Comparison of ENCODE assay signal across 22 cellular contexts in genomic region chr3:38541800-38542199, GRCh38. TPM values are rescaled to one million over a fixed set of nuclear protein-coding genes. Genes with fewer than 3 reads are reported as not detected.
DNase-seq lines count a peak whose midpoint lies in the region; ATAC-seq and TF ChIP-seq lines count a peak whose summit lies in the region.
"Had no signal": no experiment of that assay in that cellular context is flagged by ENCODE, and none has a peak within 500 bp of the region (broad histone marks: within the 10 kb centered on the region; RNA-seq: fewer than 3 reads in every experiment).

No MANE protein-coding gene starts in this region.

- TF ChIP-seq CTCF in heart left ventricle (IDR thresholded peaks at IDR 0.05) (no peak), endodermal cell (conservative IDR thresholded peaks at IDR 0.05) (no peak)

- H3K36me3 ChIP-seq in heart left ventricle (no peaks in the 10 kb centered on the region), endodermal cell (ENCODE audit: control insufficient read depth, insufficient read depth, low read length) (no peaks in the 10 kb centered on the region)
- H3K36me3 ChIP-seq: adrenal gland, pancreas, thyroid gland, WERI-Rb-1 had no signal

- no peak overlapping the region for H3K9ac ChIP-seq in endodermal cell (ENCODE audit: extremely low read depth, low read length, poor library complexity, severe bottlenecking)

- no peak overlapping the region for H3K27ac Mint-ChIP-seq in activated T-cell treated with anti-CD3 and anti-CD28 coated beads, Interleukin-2, amount 50 U/mL, for 24 hours
- H3K27ac Mint-ChIP-seq in endodermal cell, result no peak overlapping the region
- H3K27ac Mint-ChIP-seq: activated CD8-positive, alpha-beta T cell treated with anti-CD3 and anti-CD28 coated beads, Interleukin-2, amount 10 ng/mL, durations not matched to agents 7 days and 5 days; stimulated activated effector memory CD8-positive, alpha-beta T cell treated with anti-CD3 and anti-CD28 coated beads, Interleukin-12 subunit alpha, Interleukin-12 subunit beta, amount 100 ng/mL, for 72 hours had no signal

- H3K9me3 ChIP-seq in heart left ventricle (no peaks in the 10 kb centered on the region), endodermal cell (ENCODE audit: control insufficient read depth, low read length) (no peaks in the 10 kb centered on the region)
- H3K9me3 ChIP-seq: adrenal gland, pancreas, thyroid gland had no signal

- no peak overlapping the region for H3K4me3 Mint-ChIP-seq in activated T-cell treated with anti-CD3 and anti-CD28 coated beads, Interleukin-2, amount 50 U/mL, for 24 hours
- no peak overlapping the region for H3K4me3 Mint-ChIP-seq in endodermal cell
- H3K4me3 Mint-ChIP-seq: activated CD8-positive, alpha-beta T cell treated with anti-CD3 and anti-CD28 coated beads, Interleukin-2, amount 10 ng/mL, durations not matched to agents 7 days and 5 days; stimulated activated effector memory CD8-positive, alpha-beta T cell treated with anti-CD3 and anti-CD28 coated beads, Interleukin-12 subunit alpha, Interleukin-12 subunit beta, amount 100 ng/mL, for 72 hours had no signal

- intact Hi-C loops in heart left ventricle (cut with DNase I), result loop anchor here in 5 of 10 donors (2.0 to 5.0 kb wide), 3 partner anchors 36 to 41 kb away; no protein-coding TSS in a partner anchor
- intact Hi-C loops in posterior vena cava (cut with DNase I), result no loop called here

- DNase-seq in LHCN-M2 (ENCODE audit: low read depth) (peak; percentile 98), RPMI7951 (ENCODE audit: low read depth) (peak; percentile 28), heart left ventricle (peak in 4 of 5 donors; percentile 46 to 88 (median 72)), posterior vena cava (ENCODE audit: low spot score) (peak; percentile 79), DMS79 treated with DMSO at 0.1 percent for 48 hours (lab: John Stamatoyannopoulos, UW) (no peak), endodermal cell (no peak)
- DNase-seq in activated T-cell treated with anti-CD3 and anti-CD28 coated beads, Interleukin-2, amount 50 U/mL, for 24 hours, result no peak
- DNase-seq: activated CD8-positive, alpha-beta T cell treated with anti-CD3 and anti-CD28 coated beads, Interleukin-2, amount 10 ng/mL, durations not matched to agents 7 days and 5 days; C1 segment of cervical spinal cord; caudate nucleus; effector memory CD4-positive, alpha-beta T cell; hippocampal formation; kidney glomerular epithelial cell; MM.1S; NCI-H2029; NCI-H526 treated with DMSO at 0.1 percent for 48 hours; pancreas; stimulated activated CD4-positive, alpha-beta T cell treated with anti-CD3 and anti-CD28 coated beads, Interleukin-12 subunit alpha, Interleukin-12 subunit beta, amount 100 ng/mL, for 4 hours; WERI-Rb-1 had no signal

- H3K27me3 ChIP-seq in heart left ventricle (no peaks in the 10 kb centered on the region), endodermal cell (ENCODE audit: control insufficient read depth, insufficient read depth, low read length, poor library complexity, severe bottlenecking) (no peaks in the 10 kb centered on the region)
- H3K27me3 ChIP-seq: adrenal gland, pancreas, thyroid gland had no signal

- no peak overlapping the region for H3K4me3 ChIP-seq in heart left ventricle
- no peak overlapping the region for H3K4me3 ChIP-seq in endodermal cell (ENCODE audit: low read length)
- H3K4me3 ChIP-seq: adrenal gland, pancreas, thyroid gland had no signal

- no peaks in the 10 kb centered on the region for H3K4me1 Mint-ChIP-seq in activated T-cell treated with anti-CD3 and anti-CD28 coated beads, Interleukin-2, amount 50 U/mL, for 24 hours (ENCODE audit: low read depth)
- peaks cover 3% of the 10 kb centered on the region for H3K4me1 Mint-ChIP-seq in endodermal cell
- H3K4me1 Mint-ChIP-seq: stimulated activated effector memory CD8-positive, alpha-beta T cell treated with anti-CD3 and anti-CD28 coated beads, Interleukin-12 subunit alpha, Interleukin-12 subunit beta, amount 100 ng/mL, for 72 hours had no signal

- peaks cover 0 to 83% (median 38%) of the 10 kb centered on the region in 12 donors for H3K4me1 ChIP-seq in heart left ventricle
- H3K4me1 ChIP-seq in endodermal cell (ENCODE audit: control insufficient read depth, insufficient read depth, low read length), result no peaks in the 10 kb centered on the region
- H3K4me1 ChIP-seq: adrenal gland, pancreas, thyroid gland had no signal

- no peaks in the 10 kb centered on the region for H3K9me3 Mint-ChIP-seq in activated T-cell treated with anti-CD3 and anti-CD28 coated beads, Interleukin-2, amount 50 U/mL, for 24 hours
- H3K9me3 Mint-ChIP-seq in endodermal cell, result peaks cover under 1% of the 10 kb centered on the region
- H3K9me3 Mint-ChIP-seq: stimulated activated effector memory CD8-positive, alpha-beta T cell treated with anti-CD3 and anti-CD28 coated beads, Interleukin-12 subunit alpha, Interleukin-12 subunit beta, amount 100 ng/mL, for 72 hours had no signal

- ATAC-seq in heart left ventricle, result peak; percentile 26 to 61 (median 52)
- ATAC-seq: activated CD8-positive, alpha-beta T cell treated with anti-CD3 and anti-CD28 coated beads, Interleukin-2, amount 10 ng/mL, durations not matched to agents 7 days and 5 days; pancreas; stimulated activated effector memory CD8-positive, alpha-beta T cell treated with anti-CD3 and anti-CD28 coated beads, Interleukin-12 subunit alpha, Interleukin-12 subunit beta, amount 100 ng/mL, for 72 hours had no signal

- no peaks in the 10 kb centered on the region for H3K27me3 Mint-ChIP-seq in activated T-cell treated with anti-CD3 and anti-CD28 coated beads, Interleukin-2, amount 50 U/mL, for 24 hours
- no peaks in the 10 kb centered on the region for H3K27me3 Mint-ChIP-seq in endodermal cell (ENCODE audit: insufficient read depth)

- TF ChIP-seq POLR2A in heart left ventricle (IDR thresholded peaks at IDR 0.05), result no peak

- peak overlapping the region; percentile 4 to 96 (median 80) for H3K27ac ChIP-seq in heart left ventricle
- H3K27ac ChIP-seq in endodermal cell (ENCODE audit: low read depth, low read length), result no peak overlapping the region
- H3K27ac ChIP-seq: adrenal gland, pancreas, thyroid gland, WERI-Rb-1 had no signal

- 19 to 46% (median 39%) methylated on average over 9 of the region's 9 CpGs for WGBS in heart left ventricle, 4 donors
- 90 to 96% methylated on average over 4 to 9 of the region's 9 CpGs for WGBS in endodermal cell (ENCODE audit: insufficient coverage in 1 of 2, insufficient read length in 1 of 2), 2 experiments

- H3K36me3 Mint-ChIP-seq in activated T-cell treated with anti-CD3 and anti-CD28 coated beads, Interleukin-2, amount 50 U/mL, for 24 hours (ENCODE audit: low read depth), result peaks cover 8% of the 10 kb centered on the region
- H3K36me3 Mint-ChIP-seq in endodermal cell (ENCODE audit: low read depth), result peaks cover under 1% of the 10 kb centered on the region

RNA-seq across cellular contexts. Expression of gene EXOG, which starts 45.7 kb away (rescaled TPM):
- total RNA-seq in LHCN-M2 (2014; rRNA removed) (21.4 and 22.6 TPM in 2 replicates), heart left ventricle (10 to 100 TPM; 18.3 to 35.6 (median 25.0) TPM), posterior vena cava (10 to 100 TPM; 12.3 to 14.7 TPM), endodermal cell (10 to 100 TPM; 11.9 to 13.8 TPM)
- 12.3 TPM for polyA plus RNA-seq in LHCN-M2 (2012)
- 6.8 and 8.1 TPM in 2 replicates for total RNA-seq in RPMI7951 (2014; rRNA removed; shearing (Covaris generic))
- polyA plus RNA-seq in heart left ventricle, result 10 to 100 TPM; 19.1 to 35.9 TPM
- 14.8 TPM for polyA plus RNA-seq in endodermal cell (2013, experiment 1 of 2)
- 13.3 TPM for polyA plus RNA-seq in endodermal cell (2013, experiment 2 of 2)

Comparison
In these comparisons a context has a peak if more than half of its experiments do, and no peak if none do; other contexts are left out.
1. DNase-seq: peak in LHCN-M2 (single experiment), RPMI7951 (single experiment), heart left ventricle (4 of 5) and posterior vena cava (single experiment); none in DMS79 treated with DMSO at 0.1 percent for 48 hours (single experiment), activated T-cell treated with anti-CD3 and anti-CD28 coated beads, Interleukin-2, amount 50 U/mL, for 24 hours (single experiment) and endodermal cell (single experiment).